In the genomic region with DNA sequence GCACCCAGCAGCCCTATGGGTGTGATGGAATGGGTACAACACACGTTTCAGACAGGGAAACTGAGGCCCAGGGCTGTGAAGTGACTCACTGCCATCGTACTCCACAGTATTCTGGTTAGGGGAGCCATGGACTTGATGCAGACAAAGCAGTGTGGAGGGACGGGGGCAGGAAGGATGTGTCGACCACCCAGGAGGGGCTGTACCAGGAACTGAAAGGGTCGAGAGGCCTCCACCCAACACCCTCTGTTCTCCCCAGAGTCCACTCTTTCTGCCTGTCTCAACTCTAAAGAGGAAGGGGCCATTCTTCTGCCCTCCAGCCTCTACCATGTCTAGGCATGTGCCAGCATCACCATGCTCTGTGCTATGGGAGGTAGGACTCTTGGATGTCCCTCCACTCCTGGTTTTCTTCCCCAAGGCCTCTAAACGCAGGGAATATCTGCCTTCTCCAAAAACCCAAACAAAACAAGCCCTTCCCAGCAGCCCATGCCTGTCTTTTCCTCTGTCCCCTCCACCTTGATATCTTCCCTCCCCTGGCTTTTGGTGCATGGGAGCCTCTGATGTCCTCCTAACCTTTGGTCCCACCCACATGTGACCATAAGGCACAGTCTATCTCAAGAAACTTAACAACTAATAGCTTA, we compare ENCODE assay signal across 22 cellular contexts. TPM values are rescaled to one million over a fixed set of nuclear protein-coding genes. Genes with fewer than 3 reads are reported as not detected.
A peak's percentile ranks its signal among the peaks of the same experiment; 100 is the strongest.
DNase-seq lines count a peak whose midpoint lies in the region; ATAC-seq, FAIRE-seq and TF ChIP-seq lines count a peak whose summit lies in the region.
"Had no signal": no experiment of that assay in that cellular context is flagged by ENCODE, and none has a peak within 500 bp of the region (broad histone marks: within the 10 kb centered on the region; RNA-seq: fewer than 3 reads in every experiment).

No MANE protein-coding gene starts in this region.

- no peaks in the 10 kb centered on the region for H3F3A ChIP-seq in GM23248 (ENCODE audit: insufficient read depth)

- DNase-seq in cardiac septum (ENCODE audit: low spot score) (peak; percentile 31), left cardiac atrium (no peak), H1 (ENCODE audit: low read depth in 1 of 2, low spot score in 2 of 2) (no peak), mesenteric fat pad (ENCODE audit: low spot score) (peak; percentile 60), gastrocnemius medialis (no peak), dorsolateral prefrontal cortex (no peak), GM23248 (no peak)
- DNase-seq: BE2C, DMS53, GDM1, NCI-H1105, NCI-H1694, NCI-H2081, NCI-H2171, NCI-H524 treated with DMSO at 0.1 percent for 48 hours, NCI-H82 had no signal

- intact Hi-C loops in cardiac septum (cut with DNase I), result no loop called here
- intact Hi-C loops in left cardiac atrium (cut with DNase I), result no loop called here
- intact Hi-C loops in gastrocnemius medialis (cut with DNase I; ENCODE audit: low total_unique reads), result no loop called here
- intact Hi-C loops in dorsolateral prefrontal cortex (cut with DNase I), result no loop called here

- no peaks in the 10 kb centered on the region for H3K36me3 ChIP-seq in H1 (ENCODE audit: control insufficient read depth in 2 of 4, insufficient read depth in 4 of 4, low read length in 3 of 4)
- H3K36me3 ChIP-seq in gastrocnemius medialis, result no peaks in the 10 kb centered on the region
- H3K36me3 ChIP-seq in GM23248 (ENCODE audit: low read depth), result no peaks in the 10 kb centered on the region
- H3K36me3 ChIP-seq: BE2C, HAP-1, SJSA1 had no signal

- H3K9me3 ChIP-seq in H1 (ENCODE audit: insufficient read depth in 2 of 2, low read depth in 1 of 2, low read length in 1 of 2) (no peaks in the 10 kb centered on the region), gastrocnemius medialis (no peaks in the 10 kb centered on the region), GM23248 (ENCODE audit: low read depth) (no peaks in the 10 kb centered on the region)
- H3K9me3 ChIP-seq: BE2C, HAP-1, SJSA1 had no signal

- no peak overlapping the region for H3K14ac ChIP-seq in H1 (ENCODE audit: insufficient read length)

- CTCF ChIA-PET in H1 (lab: Charles Lee; ENCODE audit: partially characterized antibody), result interaction anchor here (0.6 to 3.4 kb wide), 4 partner anchors 9 to 549 kb away, joined by 3 to 17 read pairs (median 5); no protein-coding TSS in a partner anchor

- POLR2A ChIA-PET in H1 (lab: Charles Lee; ENCODE audit: partially characterized antibody), result interaction anchor here (0.6 to 0.8 kb wide), 2 partner anchors 20 to 114 kb away, joined by 5 read pairs; no protein-coding TSS in a partner anchor

- ATAC-seq in left cardiac atrium (no peak), gastrocnemius medialis (no peak)
- ATAC-seq: Right ventricle myocardium inferior had no signal

- H3K56ac ChIP-seq in H1 (replicated peaks; ENCODE audit: insufficient read length, low read depth, low read length), result no peak overlapping the region

- TF ChIP-seq EP300 in H1 (IDR thresholded peaks at IDR 0.05; ENCODE audit: borderline replicate concordance in 1 of 2, low read depth in 2 of 2, low read length in 2 of 2), result no peak

- H3K27me3 ChIP-seq in H1 (replicated peaks in 1 of 4; ENCODE audit: control insufficient read depth in 3 of 4, extremely low read depth in 1 of 4, insufficient read depth in 3 of 4, low read length in 3 of 4) (no peaks in the 10 kb centered on the region; a peak in 1 of 7 replicates), gastrocnemius medialis (no peaks in the 10 kb centered on the region), dorsolateral prefrontal cortex (no peaks in the 10 kb centered on the region), GM23248 (replicated peaks; ENCODE audit: insufficient read depth) (no peaks in the 10 kb centered on the region)
- H3K27me3 ChIP-seq: SJSA1 had no signal

- H4K8ac ChIP-seq in H1 (ENCODE audit: extremely low read depth, insufficient read depth, low read length), result no peak overlapping the region

- H2BK12ac ChIP-seq in H1 (ENCODE audit: low read depth, low read length), result no peak overlapping the region

- H2AFZ ChIP-seq in H1 (ENCODE audit: low read length), result no peak overlapping the region
- H2AFZ ChIP-seq in GM23248, result no peak overlapping the region

- H3K79me1 ChIP-seq in H1 (ENCODE audit: low read depth, low read length), result no peaks in the 10 kb centered on the region

- no peak overlapping the region for H2BK15ac ChIP-seq in H1 (ENCODE audit: low read length)

- H2BK120ac ChIP-seq in H1 (replicated peaks; ENCODE audit: low read depth, low read length), result no peak overlapping the region

- H3K4ac ChIP-seq in H1 (replicated peaks; ENCODE audit: insufficient read length, low read depth, low read length), result no peak overlapping the region

- H3K27ac ChIP-seq in H1 (ENCODE audit: low read depth, low read length) (no peak overlapping the region), gastrocnemius medialis (no peak overlapping the region), dorsolateral prefrontal cortex (no peak overlapping the region), GM23248 (no peak overlapping the region)
- H3K27ac ChIP-seq: HL-60, SJSA1 had no signal

- H2BK5ac ChIP-seq in H1 (ENCODE audit: low read depth, low read length), result peak overlapping the region; percentile 35; the same call in 1 of the 2 replicates

- H4K5ac ChIP-seq in H1 (ENCODE audit: insufficient read length, low read depth, low read length), result no peak overlapping the region

- H2BK20ac ChIP-seq in H1 (ENCODE audit: low read length), result no peak overlapping the region

- H3K4me1 ChIP-seq in H1 (replicated peaks in 1 of 4; ENCODE audit: control insufficient read depth in 3 of 4, insufficient read depth in 4 of 4, low read length in 3 of 4) (peaks cover 7 to 17% (median 11%) of the 10 kb centered on the region in 4 experiments), gastrocnemius medialis (no peaks in the 10 kb centered on the region), GM23248 (ENCODE audit: insufficient read depth) (no peaks in the 10 kb centered on the region)
- H3K4me1 ChIP-seq: BE2C, HAP-1, SJSA1 had no signal

- 85% methylated on average over 6 of the region's 6 CpGs; no CpG with 5 or more reads in 1 of the 2 experiments for WGBS in H1 (ENCODE audit: extremely low coverage in 1 of 2, insufficient coverage in 1 of 2, insufficient read length in 1 of 2, insufficient replicate concordance in 2 of 2, low coverage in 1 of 2, low lambda C conversion rate in 2 of 2, missing lambda C conversion rate in 1 of 2), 2 experiments
- WGBS in GM23248 (ENCODE audit: low coverage in 1 of 2, low lambda C conversion rate in 2 of 2, missing lambda C conversion rate in 2 of 2), 2 experiments, result 82% methylated on average over 6 of the region's 6 CpGs

- no peak overlapping the region for H3K18ac ChIP-seq in H1 (ENCODE audit: extremely low read depth, low read length)

- no peak overlapping the region for H4K91ac ChIP-seq in H1 (replicated peaks; ENCODE audit: insufficient read length, low read length)

- H2AK5ac ChIP-seq in H1 (ENCODE audit: low read depth, low read length), result 0 out of 2 replicates have a peak overlapping the region, but pooled peaks have one; percentile 24

- in situ Hi-C loops in gastrocnemius medialis (cut with MboI; ENCODE audit: low sequenced_read_pairs in 4 of 4), result loop anchor here in 3 of 4 donors (25.0 kb wide), 2 partner anchors 308 to 333 kb away; no protein-coding TSS in a partner anchor
- in situ Hi-C loops in GM23248 (cut with MboI), result no loop called here

- H3K9me2 ChIP-seq in GM23248 (ENCODE audit: insufficient read depth), result no peaks in the 10 kb centered on the region

- H3K9ac ChIP-seq in H1 (replicated peaks in 1 of 4; ENCODE audit: extremely low read depth in 1 of 4, low read depth in 3 of 4, low read length in 3 of 4), result no peak overlapping the region
- no peak overlapping the region for H3K9ac ChIP-seq in GM23248

- FAIRE-seq in H1 (lab: Jason Lieb, UNC), result no peak
- FAIRE-seq: D721Med, GM19239 had no signal

- TF ChIP-seq POLR2A in H1 (IDR thresholded peaks at IDR 0.05; ENCODE audit: control extremely low read depth in 1 of 2, low read depth in 2 of 2, low read length in 2 of 2), result no peak
- TF ChIP-seq POLR2A in gastrocnemius medialis (IDR thresholded peaks at IDR 0.05), result no peak

- H4K20me1 ChIP-seq in H1 (replicated peaks in 1 of 2; ENCODE audit: control insufficient read depth in 1 of 2, insufficient read depth in 2 of 2, low read length in 2 of 2), result no peaks in the 10 kb centered on the region
- H4K20me1 ChIP-seq in GM23248 (ENCODE audit: insufficient read depth), result no peaks in the 10 kb centered on the region

- TF ChIP-seq CTCF in H1 (IDR thresholded peaks at IDR 0.05; ENCODE audit: control extremely low read depth in 1 of 3, insufficient read depth in 1 of 3, low read depth in 1 of 3, low read length in 3 of 3) (no peak), gastrocnemius medialis (IDR thresholded peaks at IDR 0.05 in 4 of 5, conservative IDR thresholded peaks at IDR 0.05 in 1 of 5) (no peak), dorsolateral prefrontal cortex (IDR thresholded peaks at IDR 0.05 in 54 of 56, conservative IDR thresholded peaks at IDR 0.05 in 2 of 56; ENCODE audit: low read depth in 1 of 56, partially characterized antibody in 56 of 56) (no peak)

- H3K4me3 ChIP-seq in H1 (ENCODE audit: extremely low read depth in 1 of 4, insufficient read depth in 2 of 4, low read depth in 3 of 4, low read length in 4 of 4), result no peak overlapping the region
- H3K4me3 ChIP-seq in gastrocnemius medialis, result no peak overlapping the region
- H3K4me3 ChIP-seq in dorsolateral prefrontal cortex, result no peak overlapping the region
- H3K4me3 ChIP-seq in GM23248, result no peak overlapping the region
- H3K4me3 ChIP-seq: HAP-1, SJSA1 had no signal

- H3K4me2 ChIP-seq in H1 (ENCODE audit: insufficient read depth in 1 of 2, low read depth in 2 of 2, low read length in 2 of 2) (no peak overlapping the region), GM23248 (ENCODE audit: unreplicated experiment) (no peak overlapping the region)

- no peak overlapping the region for H3K23ac ChIP-seq in H1 (ENCODE audit: insufficient read length)

- H3K79me2 ChIP-seq in H1 (ENCODE audit: control insufficient read depth in 1 of 2, insufficient read depth in 2 of 2, low read length in 2 of 2), result no peaks in the 10 kb centered on the region
- H3K79me2 ChIP-seq in GM23248 (ENCODE audit: insufficient read depth), result no peaks in the 10 kb centered on the region

- H3K23me2 ChIP-seq in H1 (ENCODE audit: low read depth, low read length), result no peaks in the 10 kb centered on the region

- TF ChIP-seq RAD21 in H1 (IDR thresholded peaks at IDR 0.05 in 1 of 2, conservative IDR thresholded peaks at IDR 0.05 in 1 of 2; ENCODE audit: low read depth in 2 of 2, low read length in 2 of 2), result no peak

RNA-seq across cellular contexts. Expression of gene SLC22A1, which starts 7.4 kb away (rescaled TPM):
- not detected for total RNA-seq in cardiac septum
- 1 to 10 TPM in 1 of 2 donors, under 1 TPM in 1; 0.38 to 1.1 TPM for total RNA-seq in left cardiac atrium
- total RNA-seq in H1 (2021; fragmentation: NEBNext Ultra II Directional; extraction: Animal tissue kit (Norgen Biotek cat#: 25700)), result 0.45 and 0.98 TPM in 2 replicates
- polyA plus RNA-seq in H1 (2011; rRNA removed), result 0.12 and 0.16 TPM in 2 replicates
- polyA plus RNA-seq in H1 (2011; cell fraction: cytosol; rRNA removed), result 0.30 TPM
- 0.74 TPM for polyA plus RNA-seq in H1 (2011; cell fraction: nucleus; rRNA removed)
- polyA plus RNA-seq in H1 (2012, experiment 1 of 2), result 0.15 to 1.3 TPM (median 0.21 TPM) in 4 replicates
- not detected for polyA plus RNA-seq in H1 (2012, experiment 2 of 2)
- 0.69 TPM for polyA plus RNA-seq in H1 (2013, experiment 1 of 2)
- 0.39 TPM for polyA plus RNA-seq in H1 (2013, experiment 2 of 2)
- 0.73 TPM in 1 of 2 replicates, not detected in the other for polyA minus RNA-seq in H1 (2011; rRNA and poly(A)+ RNA removed)
- polyA minus RNA-seq in H1 (2011; cell fraction: cytosol; rRNA and poly(A)+ RNA removed), result not detected
- 1.5 TPM for polyA minus RNA-seq in H1 (2011; cell fraction: nucleus; rRNA and poly(A)+ RNA removed)
- 3.4 TPM for total RNA-seq in mesenteric fat pad
- total RNA-seq in gastrocnemius medialis, result 1 to 10 TPM in 2 of 4 donors, under 1 TPM in 2; 0.78 to 1.4 (median 1.1) TPM
- total RNA-seq in dorsolateral prefrontal cortex, result 1 to 10 TPM in 105 of 120 experiments, under 1 TPM in 15; 0.40 to 6.7 (median 2.3) TPM
- total RNA-seq in GM23248 (2014; rRNA removed; shearing (Covaris generic)), result not detected in 2 replicates
- not detected in 2 replicates for polyA plus RNA-seq in GM23248 (2016; fragmentation: Nextera tagmentation; extraction: Ambion mirVana)
- total RNA-seq: SJSA1 had no signal

Comparison
In these comparisons a context has a peak if more than half of its experiments do, and no peak if none do; other contexts are left out.
1. DNase-seq: peak in cardiac septum (single experiment) and mesenteric fat pad (single experiment); none in left cardiac atrium (single experiment), H1 (0 of 2), gastrocnemius medialis (0 of 2), dorsolateral prefrontal cortex (0 of 10) and GM23248 (single experiment).